In genomic region chr1:160618763-160619274, GRCh38 we compare ENCODE assay signal across 8 cellular contexts. TPM values are rescaled to one million over a fixed set of nuclear protein-coding genes. Genes with fewer than 3 reads are reported as not detected.
DNase-seq lines count a peak whose midpoint lies in the region; TF ChIP-seq lines count a peak whose summit lies in the region.

No MANE protein-coding gene starts in this region.

- H3K4me1 Mint-ChIP-seq in CD8-positive, alpha-beta memory T cell: peaks cover 62 to 86% (median 75%) of the 10 kb centered on the region in 3 donors

- peaks cover 22 to 76% (median 44%) of the 10 kb centered on the region in 3 donors for H3K36me3 Mint-ChIP-seq in CD8-positive, alpha-beta memory T cell

- CTCF ChIA-PET in CD8-positive, alpha-beta memory T cell (lab: Charles Lee): interaction anchor here (0.6 to 9.0 kb wide), 30 partner anchors 9 to 190 kb away, joined by 3 to 67 read pairs (median 4); partner anchors contain the start of genes CD48 and SLAMF1

- no peaks in the 10 kb centered on the region for H3K9me3 Mint-ChIP-seq in CD8-positive, alpha-beta memory T cell

- H3K27ac Mint-ChIP-seq in CD8-positive, alpha-beta memory T cell: peak overlapping the region; percentile 3 to 91 (median 63)

- TF ChIP-seq CTCF in HFF-Myc (IDR thresholded peaks at IDR 0.05; ENCODE audit: low read depth, low read length, missing control alignments): peak; percentile 46
- 0 out of 2 replicates have a peak, but pooled peaks have one; percentile 18 for TF ChIP-seq CTCF in WI38 (IDR thresholded peaks at IDR 0.05; ENCODE audit: low read depth, low read length)
- peak; percentile 36 for TF ChIP-seq CTCF in kidney epithelial cell (IDR thresholded peaks at IDR 0.05; ENCODE audit: insufficient read depth, low read length, poor library complexity, severe bottlenecking)

- POLR2A ChIA-PET in CD8-positive, alpha-beta memory T cell (lab: Charles Lee): interaction anchor here (0.8 to 1.2 kb wide), 3 partner anchors 13 to 90 kb away, joined by 3 to 5 read pairs (median 3); no protein-coding TSS in a partner anchor

- H3K27me3 Mint-ChIP-seq in CD8-positive, alpha-beta memory T cell: no peaks in the 10 kb centered on the region

- no peak overlapping the region for H3K27ac ChIP-seq in CD8-positive, alpha-beta memory T cell (ENCODE audit: low read depth, low read length)

- DNase-seq in CD8-positive, alpha-beta memory T cell: peak in 4 of 5 donors; percentile 21 to 63 (median 44)
- DNase-seq in HFF-Myc (ENCODE audit: extremely low read depth, low read depth): no peak
- no peak for DNase-seq in kidney epithelial cell (ENCODE audit: low read depth)
- DNase-seq in NK-92 (lab: John Stamatoyannopoulos, UW; ENCODE audit: unreplicated experiment): no peak
- DNase-seq in DMS114 treated with DMSO at 0.1 percent for 48 hours (lab: John Stamatoyannopoulos, UW; ENCODE audit: unreplicated experiment): no peak
- no peak for DNase-seq in NCI-H2227 treated with DMSO at 0.1 percent for 48 hours (lab: John Stamatoyannopoulos, UW)
- no peak for DNase-seq in NCI-H1092 treated with DMSO at 0.1 percent for 48 hours (lab: John Stamatoyannopoulos, UW)

- H3K4me3 Mint-ChIP-seq in CD8-positive, alpha-beta memory T cell: peak overlapping the region in 1 of 7 donors; percentile 1

- H3K27me3 ChIP-seq in CD8-positive, alpha-beta memory T cell (ENCODE audit: insufficient read depth, low read length, poor library complexity, severe bottlenecking): no peaks in the 10 kb centered on the region
- H3K27me3 ChIP-seq in kidney epithelial cell (ENCODE audit: control insufficient read depth, insufficient read depth, low read length): no peaks in the 10 kb centered on the region

- H3K4me3 ChIP-seq in CD8-positive, alpha-beta memory T cell (ENCODE audit: low read length): no peak overlapping the region
- H3K4me3 ChIP-seq in HFF-Myc (replicated peaks; ENCODE audit: low read depth, low read length) (no peak overlapping the region), WI38 (ENCODE audit: low read depth, low read length) (no peak overlapping the region), kidney epithelial cell (ENCODE audit: low read depth, low read length) (no peak overlapping the region)

- peaks cover 37% of the 10 kb centered on the region for H3K4me1 ChIP-seq in CD8-positive, alpha-beta memory T cell (ENCODE audit: insufficient read depth, low read length)

- no peaks in the 10 kb centered on the region for H3K9me3 ChIP-seq in CD8-positive, alpha-beta memory T cell (ENCODE audit: low read length)

- H3K36me3 ChIP-seq in CD8-positive, alpha-beta memory T cell (ENCODE audit: insufficient read depth, low read length): peaks cover 22% of the 10 kb centered on the region
- no peaks in the 10 kb centered on the region for H3K36me3 ChIP-seq in kidney epithelial cell (ENCODE audit: control insufficient read depth, insufficient read depth, low read length)

RNA-seq across cellular contexts. Expression of gene SLAMF1, which starts 28.0 kb away (rescaled TPM):
- 10 to 100 TPM; 74.0 to 75.0 TPM for total RNA-seq in CD8-positive, alpha-beta memory T cell
- polyA plus RNA-seq in CD8-positive, alpha-beta memory T cell: 48.5 TPM
- total RNA-seq in kidney epithelial cell: not detected in 2 replicates

RNA-seq across cellular contexts. Expression of gene CD84, which starts 39.5 kb away (rescaled TPM):
- 10 to 100 TPM; 25.1 to 27.6 TPM for total RNA-seq in CD8-positive, alpha-beta memory T cell
- 58.1 TPM for polyA plus RNA-seq in CD8-positive, alpha-beta memory T cell
- total RNA-seq in kidney epithelial cell: not detected in 2 replicates

Comparison
In these comparisons a context has a peak if more than half of its experiments do, and no peak if none do; other contexts are left out.
1. DNase-seq: peak in CD8-positive, alpha-beta memory T cell (4 of 5); none in HFF-Myc (single experiment), kidney epithelial cell (single experiment), NK-92 (single experiment), DMS114 treated with DMSO at 0.1 percent for 48 hours (single experiment), NCI-H2227 treated with DMSO at 0.1 percent for 48 hours (single experiment) and NCI-H1092 treated with DMSO at 0.1 percent for 48 hours (single experiment).
2. RNA of gene SLAMF1, which starts 28.0 kb away (total RNA-seq): 74.0 to 75.0 TPM in CD8-positive, alpha-beta memory T cell; not detected in kidney epithelial cell; every median in the first group is over 10 times any median in the second.
3. RNA of gene CD84, which starts 39.5 kb away (total RNA-seq): 25.1 to 27.6 TPM in CD8-positive, alpha-beta memory T cell; not detected in kidney epithelial cell; every median in the first group is over 10 times any median in the second.
4. Peak in every context shown above with its lines, with median percentiles within 50 percentile points of each other: CTCF ChIP-seq.